In the genomic region with DNA sequence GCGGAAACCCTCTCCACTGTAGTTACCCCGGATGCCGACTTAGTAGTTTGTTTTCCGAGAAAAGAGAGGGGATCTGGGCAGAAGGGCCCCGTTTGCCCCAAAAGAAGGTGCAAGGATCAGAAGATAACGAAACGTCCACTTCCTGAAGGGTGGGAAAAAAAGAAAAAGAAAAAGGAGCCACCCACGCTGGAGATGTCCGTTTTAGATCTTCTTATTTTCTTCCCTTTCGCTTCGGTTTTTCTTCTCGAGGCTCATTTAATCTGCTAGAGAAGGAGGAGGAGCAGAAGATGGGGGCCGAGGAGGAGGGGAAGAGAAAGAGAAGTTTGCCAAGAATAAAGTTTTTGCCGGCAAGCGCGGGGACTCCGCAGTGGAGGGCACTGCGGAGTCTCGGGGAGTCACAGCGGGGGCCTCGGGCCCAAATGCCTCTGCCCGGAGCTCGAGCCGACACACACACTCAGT, we compare ENCODE assay signal across 8 cellular contexts. TPM values are rescaled to one million over a fixed set of nuclear protein-coding genes. Genes with fewer than 3 reads are reported as not detected.
DNase-seq lines count a peak whose midpoint lies in the region; ATAC-seq and TF ChIP-seq lines count a peak whose summit lies in the region.

No MANE protein-coding gene starts in this region.

- H3K27me3 Mint-ChIP-seq in MCF 10A (ENCODE audit: insufficient read depth, unreplicated experiment), result peaks cover 39% of the 10 kb centered on the region

- no peak for TF ChIP-seq CTCF in MCF 10A (IDR thresholded peaks at IDR 0.05; ENCODE audit: unreplicated experiment)

- H3K36me3 ChIP-seq in HUES64 (ENCODE audit: insufficient read depth, low read length) (peaks cover 5% of the 10 kb centered on the region; the same call in 1 of the 2 replicates), mucosa of rectum (ENCODE audit: control insufficient read depth in 2 of 2, insufficient read depth in 2 of 2, low read length in 2 of 2) (no peaks in the 10 kb centered on the region)

- POLR2A ChIA-PET in MCF 10A (lab: Yijun Ruan, JAX), result interaction anchor here (1.3 to 1.8 kb wide), 2 partner anchors 11 to 299 kb away, joined by 4 to 5 read pairs; no protein-coding TSS in a partner anchor

- in situ Hi-C loops in Caki2 (cut with HindIII; ENCODE audit: low pct_unique_long_range_greater_than_20kb, low sequenced_read_pairs), result no loop called here

- intact Hi-C loops in MCF 10A (cut with micrococcal nuclease), result no loop called here

- ATAC-seq in GM18858 (IDR thresholded peaks at IDR 0.05; ENCODE audit: unreplicated experiment) (no peak), HG03045 (IDR thresholded peaks at IDR 0.05; ENCODE audit: unreplicated experiment) (no peak), HG03196 (IDR thresholded peaks at IDR 0.05; ENCODE audit: unreplicated experiment) (no peak)

- no TSS peak for BruUV-seq in MCF 10A (replicated peaks; lab: Mats Ljungman, UMichigan)

- H3K9me3 ChIP-seq in HUES64 (ENCODE audit: insufficient read depth, low read depth, low read length) (no peaks in the 10 kb centered on the region), mucosa of rectum (ENCODE audit: control insufficient read depth in 2 of 2, low read length in 2 of 2) (no peaks in the 10 kb centered on the region)

- H3K4me3 ChIP-seq in HUES64 (ENCODE audit: low read length) (peak overlapping the region; percentile 77), mucosa of rectum (ENCODE audit: low read length in 2 of 2) (peak overlapping the region; percentile 52 to 75)

- peak; percentile 44 for DNase-seq in Caki2 (ENCODE audit: low read depth)
- DNase-seq in MCF 10A (ENCODE audit: unreplicated experiment), result no peak
- no peak for DNase-seq in AG08395 (ENCODE audit: low spot score)

- no peaks in the 10 kb centered on the region for H3K9me3 Mint-ChIP-seq in MCF 10A (ENCODE audit: unreplicated experiment)

- no peaks in the 10 kb centered on the region for H3K36me3 Mint-ChIP-seq in MCF 10A (ENCODE audit: insufficient read depth, unreplicated experiment)

- peaks cover 100% of the 10 kb centered on the region for H3K27me3 ChIP-seq in HUES64 (ENCODE audit: insufficient read depth, low read length)
- H3K27me3 ChIP-seq in mucosa of rectum (ENCODE audit: control insufficient read depth in 2 of 2, insufficient read depth in 2 of 2, low read length in 2 of 2), result peaks cover 54 to 65% of the 10 kb centered on the region in 2 donors

- H3K4me1 ChIP-seq in HUES64 (ENCODE audit: insufficient read depth, low read length), result peaks cover 40% of the 10 kb centered on the region
- H3K4me1 ChIP-seq in mucosa of rectum (ENCODE audit: control insufficient read depth in 2 of 2, insufficient read depth in 2 of 2, low read length in 2 of 2), result peaks cover 9 to 16% of the 10 kb centered on the region in 2 donors

- H3K9ac ChIP-seq in HUES64 (ENCODE audit: low read depth, low read length), result peak overlapping the region; percentile 75
- H3K9ac ChIP-seq in mucosa of rectum (ENCODE audit: low read depth in 1 of 2, low read length in 2 of 2), result no peak overlapping the region

- H3K27ac ChIP-seq in HUES64 (ENCODE audit: low read depth, low read length) (peak overlapping the region; percentile 53), mucosa of rectum (ENCODE audit: low read depth in 2 of 2, low read length in 2 of 2) (no peak overlapping the region)

- H3K4me3 Mint-ChIP-seq in MCF 10A (ENCODE audit: unreplicated experiment), result peak overlapping the region; percentile 85

- under 1% methylated on average over 24 of the region's 24 CpGs for WGBS in HUES64

- no peak overlapping the region for H3K27ac Mint-ChIP-seq in MCF 10A (ENCODE audit: low read depth, unreplicated experiment)

- H3K4me1 Mint-ChIP-seq in MCF 10A (ENCODE audit: insufficient read depth, unreplicated experiment), result peaks cover 15% of the 10 kb centered on the region

- CTCF ChIA-PET in MCF 10A (lab: Yijun Ruan, JAX), result interaction anchor here (0.8 to 1.1 kb wide), 4 partner anchors 29 to 434 kb away, joined by 3 to 4 read pairs (median 3); no protein-coding TSS in a partner anchor

RNA-seq across cellular contexts. Expression of a gene that starts 0.5 kb away (rescaled TPM):
- total RNA-seq in Caki2 (2014; rRNA removed; shearing (Covaris generic); ENCODE audit: low replicate concordance), result not detected in 2 replicates
- 18.5 TPM for polyA plus RNA-seq in HUES64 (2013, experiment 1 of 2)
- polyA plus RNA-seq in HUES64 (2013, experiment 2 of 2), result 24.4 TPM
- 2.0 and 3.0 TPM in 2 replicates for total RNA-seq in MCF 10A (2022)
